Comparison of ENCODE assay signal across 27 cellular contexts in genomic region chr6:89670935-89671565, GRCh38.
"Had no signal": no experiment of that assay in that cellular context is flagged by ENCODE, and none has a peak within 500 bp of the region (broad histone marks: within the 10 kb centered on the region; RNA-seq: fewer than 3 reads in every experiment).

No MANE protein-coding gene starts in this region.

- DNase-seq: activated CD4-positive, alpha-beta memory T cell treated with anti-CD3 and anti-CD28 coated beads, Interleukin-2, amount 10 ng/mL, durations not matched to agents 7 days and 5 days; activated CD4-positive, alpha-beta T cell treated with anti-CD3 and anti-CD28 coated beads for 48 hours; activated CD8-positive, alpha-beta memory T cell treated with anti-CD3 and anti-CD28 coated beads, Interleukin-2, amount 50 U/mL, for 48 hours; activated gamma-delta T cell treated with Interleukin-2 at 50 U/mL for 16 hours; activated naive CD4-positive, alpha-beta T cell treated with anti-CD3 and anti-CD28 coated beads, Interleukin-2, amount 50 U/mL, for 16 hours; activated T-cell treated with anti-CD3 and anti-CD28 coated beads, Interleukin-2, amount 50 U/mL, for 24 hours; amygdala; foreskin keratinocyte; islet precursor cell; midbrain; natural killer cell; posterior cingulate gyrus; stimulated activated CD4-positive, alpha-beta T cell treated with anti-CD3 and anti-CD28 coated beads, Interleukin-15, amount 100 ng/mL, for 24 hours; stimulated activated CD4-positive, alpha-beta T cell treated with anti-CD3 and anti-CD28 coated beads, Interleukin-2, amount 100 ng/mL, for 24 hours; stimulated activated naive CD4-positive, alpha-beta T cell; SW 1271; T-helper 9 cell had no signal

- H3K9me3 ChIP-seq: breast epithelium, esophagus muscularis mucosa, tibial nerve had no signal

- H3K4me3 Mint-ChIP-seq: activated CD4-positive, alpha-beta memory T cell treated with anti-CD3 and anti-CD28 coated beads, Interleukin-2, amount 10 ng/mL, durations not matched to agents 7 days and 5 days; activated T-cell treated with anti-CD3 and anti-CD28 coated beads, Interleukin-2, amount 50 U/mL, for 24 hours; activated T-helper 17 cell treated with anti-CD3 and anti-CD28 coated beads, Interleukin-2, amount 50 U/mL, for 72 hours; central memory CD8-positive, alpha-beta T cell; dendritic cell treated with granulocyte-macrophage colony-stimulating factor and Interleukin-4, amounts not matched to agents 40 ng/mL and 50 ng/mL, for 4 days; natural killer cell; T-helper 1 cell treated with Interleukin-12 subunit alpha and Interleukin-12 subunit beta and Interleukin-4 antibody, amounts not matched to agents 30 μg/mL and 1 μg/mL, for 36 hours had no signal

- ATAC-seq: activated CD4-positive, CD25-positive, alpha-beta regulatory T cell treated with anti-CD3 and anti-CD28 coated beads, Interleukin-2, amount 50 U/mL, for 24 hours; activated T-helper 17 cell treated with anti-CD3 and anti-CD28 coated beads, Interleukin-2, amount 50 U/mL, for 72 hours; foreskin keratinocyte; natural killer cell had no signal

- H3K4me1 Mint-ChIP-seq: activated CD4-positive, alpha-beta memory T cell treated with anti-CD3 and anti-CD28 coated beads, Interleukin-2, amount 10 ng/mL, durations not matched to agents 7 days and 5 days; activated T-helper 17 cell treated with anti-CD3 and anti-CD28 coated beads, Interleukin-2, amount 50 U/mL, for 72 hours; central memory CD8-positive, alpha-beta T cell; natural killer cell had no signal

- H3K9me3 Mint-ChIP-seq: activated CD4-positive, alpha-beta memory T cell treated with anti-CD3 and anti-CD28 coated beads, Interleukin-2, amount 10 ng/mL, durations not matched to agents 7 days and 5 days; activated T-cell treated with anti-CD3 and anti-CD28 coated beads, Interleukin-2, amount 50 U/mL, for 24 hours; activated T-helper 17 cell treated with anti-CD3 and anti-CD28 coated beads, Interleukin-2, amount 50 U/mL, for 72 hours; central memory CD8-positive, alpha-beta T cell; dendritic cell treated with granulocyte-macrophage colony-stimulating factor and Interleukin-4, amounts not matched to agents 40 ng/mL and 50 ng/mL, for 4 days; natural killer cell; T-helper 1 cell treated with Interleukin-12 subunit alpha and Interleukin-12 subunit beta and Interleukin-4 antibody, amounts not matched to agents 30 μg/mL and 1 μg/mL, for 36 hours had no signal

- H3K27ac ChIP-seq: breast epithelium, esophagus muscularis mucosa, foreskin keratinocyte, hepatocyte, tibial nerve, VCaP had no signal

- H3K36me3 ChIP-seq: breast epithelium had no signal

- H3K27me3 ChIP-seq: breast epithelium, esophagus muscularis mucosa, foreskin keratinocyte, hepatocyte, tibial nerve had no signal

- H3K27me3 Mint-ChIP-seq: activated CD4-positive, alpha-beta memory T cell treated with anti-CD3 and anti-CD28 coated beads, Interleukin-2, amount 10 ng/mL, durations not matched to agents 7 days and 5 days; activated T-cell treated with anti-CD3 and anti-CD28 coated beads, Interleukin-2, amount 50 U/mL, for 24 hours; activated T-helper 17 cell treated with anti-CD3 and anti-CD28 coated beads, Interleukin-2, amount 50 U/mL, for 72 hours; central memory CD8-positive, alpha-beta T cell; dendritic cell treated with granulocyte-macrophage colony-stimulating factor and Interleukin-4, amounts not matched to agents 40 ng/mL and 50 ng/mL, for 4 days had no signal

- H3K4me1 ChIP-seq: breast epithelium, foreskin keratinocyte, tibial nerve had no signal

- H3K4me3 ChIP-seq: breast epithelium, esophagus muscularis mucosa, hepatocyte, tibial nerve had no signal

- H3K27ac Mint-ChIP-seq: activated CD4-positive, alpha-beta memory T cell treated with anti-CD3 and anti-CD28 coated beads, Interleukin-2, amount 10 ng/mL, durations not matched to agents 7 days and 5 days; activated T-cell treated with anti-CD3 and anti-CD28 coated beads, Interleukin-2, amount 50 U/mL, for 24 hours; activated T-helper 17 cell treated with anti-CD3 and anti-CD28 coated beads, Interleukin-2, amount 50 U/mL, for 72 hours; dendritic cell treated with granulocyte-macrophage colony-stimulating factor and Interleukin-4, amounts not matched to agents 40 ng/mL and 50 ng/mL, for 4 days; natural killer cell; T-helper 1 cell treated with Interleukin-12 subunit alpha and Interleukin-12 subunit beta and Interleukin-4 antibody, amounts not matched to agents 30 μg/mL and 1 μg/mL, for 36 hours had no signal
